Comparison of ENCODE assay signal across 8 cellular contexts in the genomic region with DNA sequence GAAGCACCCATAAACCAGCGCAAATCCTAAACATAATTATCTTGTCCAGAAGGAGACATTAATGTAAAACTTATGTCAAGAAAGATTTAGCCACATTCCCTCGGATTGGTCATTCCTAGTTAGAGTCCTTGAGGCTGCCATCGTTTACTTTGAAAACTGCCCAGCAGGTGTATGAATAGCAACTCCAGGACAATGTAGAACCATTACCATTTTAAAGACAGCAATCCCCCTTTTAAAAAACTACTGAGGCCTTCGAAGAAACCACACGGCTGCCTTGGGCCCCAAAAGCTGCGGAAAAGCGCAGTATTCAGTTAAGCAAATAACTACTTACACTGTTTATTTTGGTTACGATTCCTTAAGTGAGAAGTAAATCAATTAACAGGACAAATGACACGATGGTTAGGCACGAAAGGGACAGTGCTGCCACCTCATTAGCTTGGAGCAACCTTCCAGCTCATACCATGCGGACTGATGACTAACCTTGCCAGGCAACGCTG. TPM values are rescaled to one million over a fixed set of nuclear protein-coding genes. Genes with fewer than 3 reads are reported as not detected.
A peak's percentile ranks its signal among the peaks of the same experiment; 100 is the strongest.
DNase-seq lines count a peak whose midpoint lies in the region; ATAC-seq and TF ChIP-seq lines count a peak whose summit lies in the region.

No MANE protein-coding gene starts in this region.

- H3K36me3 ChIP-seq in SJCRH30: no peaks in the 10 kb centered on the region
- no peaks in the 10 kb centered on the region for H3K36me3 ChIP-seq in prostate gland

- H3K27me3 ChIP-seq in SJCRH30 (no peaks in the 10 kb centered on the region), prostate gland (replicated peaks; ENCODE audit: insufficient read depth) (no peaks in the 10 kb centered on the region)

- H3K27ac ChIP-seq in SJCRH30 (peak overlapping the region; percentile 30), prostate gland (peak overlapping the region; percentile 88 to 93)

- TF ChIP-seq CTCF in glutamatergic neuron (IDR thresholded peaks at IDR 0.05; ENCODE audit: partially characterized antibody, unreplicated experiment): no peak
- peak in 1 of 4 experiments; percentile 16 for TF ChIP-seq CTCF in prostate gland (IDR thresholded peaks at IDR 0.05)

- DNase-seq in SJCRH30: no peak
- DNase-seq in glutamatergic neuron: no peak
- no peak for DNase-seq in prostate gland (ENCODE audit: low spot score)
- no peak for DNase-seq in retina
- no peak for DNase-seq in OCI-M1 (lab: John Stamatoyannopoulos, UW)
- DNase-seq in activated naive CD4-positive, alpha-beta T cell treated with anti-CD3 and anti-CD28 coated beads, Interleukin-2, amount 50 U/mL, for 16 hours: no peak
- DNase-seq in putamen (ENCODE audit: low spot score): no peak

- 37% methylated on average over 12 of the region's 12 CpGs for WGBS in prostate gland

- peaks cover 9% of the 10 kb centered on the region for H3K27me3 Mint-ChIP-seq in glutamatergic neuron (ENCODE audit: unreplicated experiment)

- no peaks in the 10 kb centered on the region for H3K36me3 Mint-ChIP-seq in glutamatergic neuron (ENCODE audit: unreplicated experiment)

- H3K4me3 ChIP-seq in SJCRH30 (peak overlapping the region; percentile 81), prostate gland (peak overlapping the region; percentile 57 to 58)

- H3K27ac Mint-ChIP-seq in glutamatergic neuron (ENCODE audit: unreplicated experiment): no peak overlapping the region

- no peaks in the 10 kb centered on the region for H3K9me3 ChIP-seq in SJCRH30 (replicated peaks)
- H3K9me3 ChIP-seq in prostate gland: no peaks in the 10 kb centered on the region

- peak overlapping the region; percentile 96 for H3K4me3 Mint-ChIP-seq in glutamatergic neuron (ENCODE audit: unreplicated experiment)

- intact Hi-C loops in prostate gland (cut with DNase I): loop anchor here (10.0 kb wide), 2 partner anchors 79 to 171 kb away; no protein-coding TSS in a partner anchor

- no peak for TF ChIP-seq POLR2A in prostate gland (IDR thresholded peaks at IDR 0.05)

- no peaks in the 10 kb centered on the region for H3K4me1 ChIP-seq in SJCRH30
- no peaks in the 10 kb centered on the region for H3K4me1 ChIP-seq in prostate gland (replicated peaks)

- no peaks in the 10 kb centered on the region for H3K4me1 Mint-ChIP-seq in glutamatergic neuron (ENCODE audit: low read depth, unreplicated experiment)

- ATAC-seq in GM21619 (IDR thresholded peaks at IDR 0.05; ENCODE audit: unreplicated experiment): peak; percentile 9

- peaks cover 4% of the 10 kb centered on the region for H3K9me3 Mint-ChIP-seq in glutamatergic neuron (ENCODE audit: unreplicated experiment)

RNA-seq across cellular contexts. Expression of a gene that starts 0.8 kb away (rescaled TPM):
- 4.1 and 4.4 TPM in 2 replicates for total RNA-seq in SJCRH30 (2014; rRNA removed; shearing (Covaris generic))
- total RNA-seq in glutamatergic neuron (ENCODE audit: unreplicated experiment) (not detected), prostate gland (10 to 100 TPM; 37.4 to 53.6 TPM)
